In genomic region chr3:61876797-61877196, GRCh38 we compare ENCODE assay signal across 21 cellular contexts.
DNase-seq lines count a peak whose midpoint lies in the region; ATAC-seq, FAIRE-seq and TF ChIP-seq lines count a peak whose summit lies in the region.
"Had no signal": no experiment of that assay in that cellular context is flagged by ENCODE, and none has a peak within 500 bp of the region (broad histone marks: within the 10 kb centered on the region; RNA-seq: fewer than 3 reads in every experiment).

No MANE protein-coding gene starts in this region.

- no peak overlapping the region for H3K4me2 ChIP-seq in HepG2 (ENCODE audit: low read depth, low read length)
- H3K4me2 ChIP-seq in hepatocyte = peak overlapping the region; percentile 28

- H3K4me1 Mint-ChIP-seq in Calu3 (ENCODE audit: low read depth, unreplicated experiment) = no peaks in the 10 kb centered on the region
- H3K4me1 Mint-ChIP-seq: activated naive CD4-positive, alpha-beta T cell treated with anti-CD3 and anti-CD28 coated beads, Interleukin-2, amount 10 ng/mL, durations not matched to agents 7 days and 5 days had no signal

- no peak for TF ChIP-seq CTCF in liver (IDR thresholded peaks at IDR 0.05; ENCODE audit: low read depth, low read length, missing input control)
- no peak for TF ChIP-seq CTCF in HepG2 (CRISPR knock-in tag; IDR thresholded peaks at IDR 0.05)
- no peak for TF ChIP-seq CTCF in astrocyte of the spinal cord (IDR thresholded peaks at IDR 0.05; ENCODE audit: low read depth, low read length)
- no peak for TF ChIP-seq CTCF in hepatocyte (IDR thresholded peaks at IDR 0.05; ENCODE audit: poor library complexity)
- TF ChIP-seq CTCF in Calu3 (IDR thresholded peaks at IDR 0.05; ENCODE audit: unreplicated experiment) = no peak

- H3K9ac ChIP-seq in liver (ENCODE audit: low read depth in 1 of 2, low read length in 2 of 2) (peak overlapping the region in 1 of 2 donors; percentile 9), HepG2 (ENCODE audit: insufficient read depth, low read depth, low read length) (no peak overlapping the region)

- in situ Hi-C loops in HepG2 (cut with HindIII; ENCODE audit: extremely low pct_ligation_motif_present, low pct_unique_long_range_greater_than_20kb) = no loop called here
- in situ Hi-C loops in astrocyte of the spinal cord (cut with HindIII; ENCODE audit: low sequenced_read_pairs) = no loop called here

- H3K9me3 Mint-ChIP-seq in Calu3 (ENCODE audit: low read depth, unreplicated experiment) = peaks cover 14% of the 10 kb centered on the region
- H3K9me3 Mint-ChIP-seq: activated naive CD4-positive, alpha-beta T cell treated with anti-CD3 and anti-CD28 coated beads, Interleukin-2, amount 10 ng/mL, durations not matched to agents 7 days and 5 days; memory B cell; stimulated activated naive B cell treated with anti-CD40 and anti-IgM and Interleukin-4, amounts not matched to agents 10 μg/mL and 1 μg/mL and 100 μg/mL, for 72 hours; T-helper 2 cell treated with Interferon-gamma antibody and Interleukin-4, amounts not matched to agents 5 μg/mL and 100 μg/mL, for 36 hours had no signal

- no peaks in the 10 kb centered on the region for H4K20me1 ChIP-seq in HepG2 (ENCODE audit: insufficient read depth, low read length)
- no peaks in the 10 kb centered on the region for H4K20me1 ChIP-seq in hepatocyte (ENCODE audit: insufficient read depth, poor library complexity, severe bottlenecking)

- H3K27me3 ChIP-seq in liver (ENCODE audit: control insufficient read depth in 4 of 4, insufficient read depth in 4 of 4, low read length in 3 of 4) = no peaks in the 10 kb centered on the region
- H3K27me3 ChIP-seq in HepG2 (ENCODE audit: control insufficient read depth in 1 of 2, insufficient read depth in 2 of 2, low read length in 2 of 2) = no peaks in the 10 kb centered on the region
- H3K27me3 ChIP-seq in hepatocyte = no peaks in the 10 kb centered on the region
- H3K27me3 ChIP-seq: neutrophil had no signal

- BruUV-seq in HepG2 (replicated peaks; lab: Mats Ljungman, UMichigan) (no TSS peak), Calu3 (replicated peaks; lab: Mats Ljungman, UMichigan) (no TSS peak)

- TF ChIP-seq EP300 in HepG2 (IDR thresholded peaks at IDR 0.05; ENCODE audit: low read depth in 2 of 2, low read length in 2 of 2) = no peak
- no peak for TF ChIP-seq EP300 in HepG2 (CRISPR knock-in tag; IDR thresholded peaks at IDR 0.05; ENCODE audit: borderline replicate concordance)

- POLR2A ChIA-PET in HepG2 (lab: Yijun Ruan, JAX) = no interaction called here

- H3K27me3 Mint-ChIP-seq in Calu3 (ENCODE audit: unreplicated experiment) = no peaks in the 10 kb centered on the region
- H3K27me3 Mint-ChIP-seq: activated naive CD4-positive, alpha-beta T cell treated with anti-CD3 and anti-CD28 coated beads, Interleukin-2, amount 10 ng/mL, durations not matched to agents 7 days and 5 days; memory B cell had no signal

- TF ChIP-seq RAD21 in liver (IDR thresholded peaks at IDR 0.05) (no peak), HepG2 (CRISPR knock-in tag; IDR thresholded peaks at IDR 0.05) (no peak)

- H3K36me3 Mint-ChIP-seq in Calu3 (ENCODE audit: insufficient read depth, unreplicated experiment) = no peaks in the 10 kb centered on the region
- H3K36me3 Mint-ChIP-seq: activated naive CD4-positive, alpha-beta T cell treated with anti-CD3 and anti-CD28 coated beads, Interleukin-2, amount 10 ng/mL, durations not matched to agents 7 days and 5 days; immature natural killer cell; memory B cell; stimulated activated naive B cell treated with anti-CD40 and anti-IgM and Interleukin-4, amounts not matched to agents 10 μg/mL and 1 μg/mL and 100 μg/mL, for 72 hours had no signal

- H3K9me2 ChIP-seq in hepatocyte (replicated peaks; ENCODE audit: insufficient read depth) = no peaks in the 10 kb centered on the region

- FAIRE-seq in HepG2 (lab: Jason Lieb, UNC) = no peak
- FAIRE-seq: A204.1, bronchial epithelial cell, K562 had no signal

- DNase-seq in HepG2 (ENCODE audit: low spot score) = no peak
- DNase-seq in astrocyte of the spinal cord (ENCODE audit: low read depth, low spot score) = peak; percentile 40
- DNase-seq in hepatocyte (ENCODE audit: low spot score) = no peak
- peak; percentile 45 for DNase-seq in stromal cell of bone marrow (ENCODE audit: low read depth)
- no peak for DNase-seq in putamen (ENCODE audit: low spot score)
- no peak for DNase-seq in Calu3
- DNase-seq: activated CD4-positive, alpha-beta T cell treated with anti-CD3 and anti-CD28 coated beads for 48 hours; activated naive CD4-positive, alpha-beta T cell treated with anti-CD3 and anti-CD28 coated beads, Interleukin-2, amount 10 ng/mL, durations not matched to agents 7 days and 5 days; activated T-cell treated with anti-CD3 and anti-CD28 coated beads for 4 hours; effector CD8-positive, alpha-beta T cell; immature natural killer cell; SHP77; stimulated activated naive B cell treated with anti-CD40 and anti-IgM and Interleukin-4, amounts not matched to agents 10 μg/mL and 1 μg/mL and 100 μg/mL, for 72 hours had no signal

- H3K4me3 ChIP-seq in liver (ENCODE audit: low read depth in 1 of 3, low read length in 3 of 3) (peak overlapping the region in 1 of 3 donors; percentile 5), HepG2 (replicated peaks in 1 of 3; ENCODE audit: insufficient read depth in 1 of 3, low read depth in 2 of 3, low read length in 3 of 3) (no peak overlapping the region), astrocyte of the spinal cord (ENCODE audit: low read depth, low read length) (no peak overlapping the region), hepatocyte (no peak overlapping the region)
- H3K4me3 ChIP-seq: K562 had no signal

- no peaks in the 10 kb centered on the region for H3K9me3 ChIP-seq in liver (ENCODE audit: control insufficient read depth in 4 of 4, low read length in 3 of 4)
- no peaks in the 10 kb centered on the region for H3K9me3 ChIP-seq in HepG2 (ENCODE audit: low read length)
- H3K9me3 ChIP-seq in hepatocyte (ENCODE audit: low read depth) = no peaks in the 10 kb centered on the region
- H3K9me3 ChIP-seq: neutrophil had no signal

- H3K36me3 ChIP-seq in liver (ENCODE audit: control insufficient read depth in 4 of 4, insufficient read depth in 3 of 4, low read depth in 1 of 4, low read length in 3 of 4) (no peaks in the 10 kb centered on the region), HepG2 (replicated peaks in 1 of 2; ENCODE audit: control insufficient read depth in 1 of 2, insufficient read depth in 2 of 2, low read length in 2 of 2) (no peaks in the 10 kb centered on the region), hepatocyte (replicated peaks; ENCODE audit: insufficient read depth, low read depth) (no peaks in the 10 kb centered on the region)
- H3K36me3 ChIP-seq: neutrophil had no signal

- H3K4me1 ChIP-seq in liver (ENCODE audit: control insufficient read depth in 4 of 4, insufficient read depth in 4 of 4, low read length in 3 of 4) (peaks cover 3 to 41% (median 32%) of the 10 kb centered on the region in 4 donors), HepG2 (ENCODE audit: insufficient read depth, low read length) (peaks cover 13% of the 10 kb centered on the region), hepatocyte (ENCODE audit: insufficient read depth) (peaks cover 33% of the 10 kb centered on the region)

- no peak overlapping the region for H3K27ac Mint-ChIP-seq in Calu3 (ENCODE audit: unreplicated experiment)
- H3K27ac Mint-ChIP-seq: activated naive CD4-positive, alpha-beta T cell treated with anti-CD3 and anti-CD28 coated beads, Interleukin-2, amount 10 ng/mL, durations not matched to agents 7 days and 5 days; immature natural killer cell; memory B cell; stimulated activated naive B cell treated with anti-CD40 and anti-IgM and Interleukin-4, amounts not matched to agents 10 μg/mL and 1 μg/mL and 100 μg/mL, for 72 hours; T-helper 2 cell treated with Interferon-gamma antibody and Interleukin-4, amounts not matched to agents 5 μg/mL and 100 μg/mL, for 36 hours had no signal

- no peak overlapping the region for H3K4me3 Mint-ChIP-seq in Calu3 (ENCODE audit: low read depth, unreplicated experiment)
- H3K4me3 Mint-ChIP-seq: activated naive CD4-positive, alpha-beta T cell treated with anti-CD3 and anti-CD28 coated beads, Interleukin-2, amount 10 ng/mL, durations not matched to agents 7 days and 5 days; immature natural killer cell; memory B cell; stimulated activated naive B cell treated with anti-CD40 and anti-IgM and Interleukin-4, amounts not matched to agents 10 μg/mL and 1 μg/mL and 100 μg/mL, for 72 hours; T-helper 2 cell treated with Interferon-gamma antibody and Interleukin-4, amounts not matched to agents 5 μg/mL and 100 μg/mL, for 36 hours had no signal

- intact Hi-C loops in HepG2 (cut with micrococcal nuclease; ENCODE audit: unreplicated experiment) (no loop called here), Calu3 (cut with micrococcal nuclease; ENCODE audit: unreplicated experiment) (no loop called here)

- no peak for ATAC-seq in HepG2
- no peak for ATAC-seq in HG03039 (IDR thresholded peaks at IDR 0.05; ENCODE audit: unreplicated experiment)

- TF ChIP-seq POLR2A in HepG2 (IDR thresholded peaks at IDR 0.05; ENCODE audit: insufficient read depth in 1 of 2, low read depth in 2 of 2, low read length in 2 of 2) = no peak

- 40% methylated on average over 2 of the region's 2 CpGs for WGBS in liver
- 72% methylated on average over 2 of the region's 2 CpGs for WGBS in HepG2 (ENCODE audit: low lambda C conversion rate)
- WGBS in hepatocyte (ENCODE audit: low lambda C conversion rate, missing lambda C conversion rate) = 57% methylated on average over 2 of the region's 2 CpGs

- H2AFZ ChIP-seq in HepG2 (ENCODE audit: low read length) = no peak overlapping the region
- H2AFZ ChIP-seq in hepatocyte = no peak overlapping the region

- CTCF ChIA-PET in HepG2 (lab: Yijun Ruan, JAX; ENCODE audit: low intra/inter-chr PET ratio, low total read pairs) (no interaction called here), Calu3 (lab: Charles Lee) (no interaction called here)

- H3K79me2 ChIP-seq in HepG2 (ENCODE audit: insufficient read depth, low read length) (peaks cover 6% of the 10 kb centered on the region), hepatocyte (peaks cover 32% of the 10 kb centered on the region)

- H3K27ac ChIP-seq in liver (ENCODE audit: low read depth in 1 of 2, low read length in 2 of 2) (peak overlapping the region; percentile 54 to 75), HepG2 (ENCODE audit: extremely low read length, insufficient read depth, low read length) (no peak overlapping the region), hepatocyte (no peak overlapping the region)
- H3K27ac ChIP-seq: neutrophil had no signal

TF ChIP-seq in liver, 16 proteins besides CTCF, POLR2A, EP300 and RAD21 (continues in another document):
- TF ChIP-seq RXRA (IDR thresholded peaks at IDR 0.05) (no peak), NR2F2 (IDR thresholded peaks at IDR 0.05) (no peak)

TF ChIP-seq in HepG2, 621 proteins besides CTCF, POLR2A, EP300 and RAD21:
- TF ChIP-seq ATM (IDR thresholded peaks at IDR 0.05; ENCODE audit: borderline replicate concordance) (no peak), KLF12 (CRISPR knock-in tag; IDR thresholded peaks at IDR 0.05; ENCODE audit: borderline replicate concordance) (no peak), ZNF263 (CRISPR knock-in tag; IDR thresholded peaks at IDR 0.05) (no peak), YEATS4 (CRISPR knock-in tag; IDR thresholded peaks at IDR 0.05; ENCODE audit: borderline replicate concordance) (no peak)
TF ChIP-seq in HepG2: peak in this region for 0.

Comparison
In these comparisons a context has a peak if more than half of its experiments do, and no peak if none do; other contexts are left out.
1. H3K27ac ChIP-seq: peak in liver (2 of 2); none in HepG2 (single experiment) and hepatocyte (single experiment).
2. DNase-seq: peak in astrocyte of the spinal cord (single experiment) and stromal cell of bone marrow (single experiment); none in HepG2 (single experiment), hepatocyte (single experiment), putamen (single experiment) and Calu3 (single experiment).